8 cellular contexts compared by ENCODE assay signal in the genomic region with DNA sequence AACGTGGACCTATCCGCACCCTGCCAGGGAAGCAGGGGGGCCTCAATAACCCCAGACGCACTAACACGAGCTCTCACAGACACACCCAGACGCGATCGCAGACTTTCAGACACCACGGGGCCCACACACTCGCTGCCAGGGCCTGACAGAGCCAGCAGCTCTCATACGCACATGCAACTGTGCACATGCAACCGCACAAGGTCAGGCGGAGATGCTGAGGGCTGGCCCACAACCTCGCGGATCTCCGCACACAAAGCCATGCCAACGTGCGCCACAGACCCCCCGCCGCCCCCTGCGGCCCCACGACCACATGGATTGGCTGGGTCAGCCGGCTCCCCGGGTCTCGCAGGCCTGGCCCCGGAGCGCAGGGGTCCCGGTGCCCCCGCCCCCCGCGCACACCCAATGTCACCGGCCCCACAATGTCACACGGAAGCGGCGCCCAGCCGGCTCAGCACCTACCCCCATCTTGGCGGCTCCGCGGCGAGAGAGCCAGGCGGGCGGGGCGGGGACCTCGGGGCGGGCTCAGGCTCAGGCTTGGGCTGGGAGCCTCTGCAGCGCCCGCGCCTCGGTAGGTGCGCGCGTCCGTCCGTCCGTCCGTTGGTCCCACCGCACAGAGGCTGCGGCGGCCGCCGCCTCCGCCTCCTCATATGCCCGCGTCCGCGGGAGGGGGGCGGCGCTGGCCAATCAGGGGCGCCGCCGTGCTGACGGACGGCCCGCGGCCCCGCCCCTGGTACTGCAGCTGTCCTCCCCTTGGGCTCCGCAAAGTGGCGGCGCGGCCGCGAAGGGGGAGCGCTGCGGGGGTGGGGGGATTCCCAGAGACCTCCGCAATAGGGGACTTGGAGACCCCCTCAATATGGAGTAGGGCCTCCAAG. TPM values are rescaled to one million over a fixed set of nuclear protein-coding genes. Genes with fewer than 3 reads are reported as not detected.
A peak's percentile ranks its signal among the peaks of the same experiment; 100 is the strongest.
DNase-seq lines count a peak whose midpoint lies in the region; ATAC-seq lines count a peak whose summit lies in the region.

TSS of gene ATP1A3 (minus strand) at position 619 of the 872 bp plus-strand sequence. CDS start at position 465, 154 bp downstream.

- DNase-seq in CD1c-positive myeloid dendritic cell (ENCODE audit: extremely low spot score) (peak; percentile 62), NOMO-1 (lab: John Stamatoyannopoulos, UW; ENCODE audit: unreplicated experiment in 2 of 2) (peak; percentile 57 to 76), activated T-cell treated with anti-CD3 and anti-CD28 coated beads for 24 hours (ENCODE audit: low read depth) (peak; percentile 53), amniotic stem cell (lab: John Stamatoyannopoulos, UW) (no peak)
- DNase-seq in naive thymus-derived CD8-positive, alpha-beta T cell = peak; percentile 44 to 74 (median 60)
- DNase-seq in stimulated activated naive CD4-positive, alpha-beta T cell treated with Interleukin-2 at 50 U/mL for 16 hours (lab: John Stamatoyannopoulos, UW) = peak; percentile 57

- peak within 1 kb of the TSS; percentile 17 to 94 (median 90) for H3K27ac Mint-ChIP-seq in naive thymus-derived CD8-positive, alpha-beta T cell

- H3K27me3 Mint-ChIP-seq in naive thymus-derived CD8-positive, alpha-beta T cell = peaks cover 25 to 38% (median 28%) of the 10 kb centered on the region in 5 donors

- ATAC-seq in HG02588 (IDR thresholded peaks at IDR 0.05; ENCODE audit: unreplicated experiment) (peak; percentile 56), esophagus mucosa (peak; percentile 67)
- ATAC-seq in naive thymus-derived CD8-positive, alpha-beta T cell = peak; percentile 77 to 83

- peak within 1 kb of the TSS; percentile 76 to 95 (median 88) for H3K4me3 Mint-ChIP-seq in naive thymus-derived CD8-positive, alpha-beta T cell

- POLR2A ChIA-PET in naive thymus-derived CD8-positive, alpha-beta T cell (lab: Charles Lee) = interaction anchor here (0.6 kb wide), 2 partner anchors 462 to 864 kb away, joined by 3 to 4 read pairs; no protein-coding TSS in a partner anchor

- peaks cover 24 to 42% (median 37%) of the 10 kb centered on the region in 4 donors for H3K4me1 Mint-ChIP-seq in naive thymus-derived CD8-positive, alpha-beta T cell

- H3K9me3 Mint-ChIP-seq in naive thymus-derived CD8-positive, alpha-beta T cell = peaks cover 0 to 9% (median 0%) of the 10 kb centered on the region in 9 donors

- H3K36me3 Mint-ChIP-seq in naive thymus-derived CD8-positive, alpha-beta T cell = peaks cover 0 to 2% (median 0%) of the 10 kb centered on the region in 3 donors

RNA-seq across cellular contexts. Expression of gene ATP1A3, which starts in this region (rescaled TPM):
- 0.32 TPM for total RNA-seq in esophagus mucosa
- total RNA-seq in naive thymus-derived CD8-positive, alpha-beta T cell = 1 to 10 TPM; 3.4 to 6.2 TPM
- 1 to 10 TPM; 2.8 to 4.9 (median 2.8) TPM for polyA plus RNA-seq in naive thymus-derived CD8-positive, alpha-beta T cell

Comparison
In these comparisons a context has a peak if more than half of its experiments do, and no peak if none do; other contexts are left out.
1. Peak in ATAC-seq in esophagus mucosa; RNA of the gene not detected or under 1 TPM.